8 cellular contexts compared by ENCODE assay signal in the genomic region with DNA sequence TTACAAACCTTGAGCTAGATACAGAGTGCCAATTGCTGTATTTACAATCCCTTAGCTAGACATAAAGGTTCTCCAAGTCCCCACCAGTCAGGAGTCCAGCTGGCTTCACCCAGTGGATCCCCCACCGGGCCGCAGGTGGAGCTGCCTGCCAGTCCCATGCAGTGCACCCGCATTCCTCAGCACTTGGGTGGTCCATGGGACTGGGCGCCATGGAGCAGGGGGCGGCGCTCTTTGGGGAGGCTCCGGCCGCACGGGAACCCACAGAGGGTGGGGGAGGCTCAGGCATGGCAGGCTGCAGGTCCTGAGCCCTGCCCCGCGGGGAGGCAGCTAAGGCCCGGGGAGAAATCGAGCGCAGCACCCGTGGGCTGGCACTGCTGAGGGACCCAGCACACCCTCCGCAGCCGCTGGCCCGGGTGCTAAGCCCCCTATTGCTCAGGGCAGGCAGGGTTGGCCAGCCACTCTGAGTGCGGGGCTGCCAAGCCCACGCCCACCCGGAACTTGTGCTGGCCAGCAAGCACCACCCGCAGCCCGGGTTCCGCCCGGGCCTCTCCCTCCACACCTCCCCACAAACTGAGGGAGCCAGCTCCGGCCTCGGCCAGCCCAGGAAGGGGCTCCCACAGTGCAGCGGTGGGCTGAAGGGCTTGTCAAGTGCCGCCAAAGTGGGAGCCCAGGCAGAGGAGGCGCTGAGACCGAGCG. TPM values are rescaled to one million over a fixed set of nuclear protein-coding genes. Genes with fewer than 3 reads are reported as not detected.
DNase-seq lines count a peak whose midpoint lies in the region; ATAC-seq and TF ChIP-seq lines count a peak whose summit lies in the region.
"Not testable (repeated sequence)": the region's sequence is repeated elsewhere in the genome, so short reads cannot be mapped to it uniquely, and the experiment has no call there.

No MANE protein-coding gene starts in this region.

- peaks cover 0 to 11% (median 5%) of the 10 kb centered on the region in 4 donors for H3K4me1 Mint-ChIP-seq in CD4-positive, CD25-positive, alpha-beta regulatory T cell
- H3K4me1 Mint-ChIP-seq in T-helper 1 cell treated with Interleukin-12 subunit alpha and Interleukin-12 subunit beta and Interleukin-4 antibody, amounts not matched to agents 30 μg/mL and 1 μg/mL, for 36 hours (ENCODE audit: low read depth): peaks cover 11% of the 10 kb centered on the region
- H3K4me1 Mint-ChIP-seq in activated CD8-positive, alpha-beta T cell treated with anti-CD3 and anti-CD28 coated beads, Interleukin-2, amount 10 ng/mL, durations not matched to agents 7 days and 5 days (ENCODE audit: low read depth); effector memory CD8-positive, alpha-beta T cell (ENCODE audit: low read depth in 2 of 2): not testable (repeated sequence)
- H3K4me1 Mint-ChIP-seq in activated naive CD4-positive, alpha-beta T cell treated with anti-CD3 and anti-CD28 coated beads, Interleukin-2, amount 50 U/mL, for 24 hours: peaks cover 14% of the 10 kb centered on the region
- peaks cover 14 to 21% (median 15%) of the 10 kb centered on the region in 3 donors for H3K4me1 Mint-ChIP-seq in naive B cell
- H3K4me1 Mint-ChIP-seq in stimulated activated naive B cell treated with anti-CD40 and anti-IgM and Interleukin-4, amounts not matched to agents 10 μg/mL and 1 μg/mL and 100 μg/mL, for 72 hours: peaks cover 11 to 19% of the 10 kb centered on the region in 2 donors

- not testable (repeated sequence) for H3K27me3 ChIP-seq in CD4-positive, CD25-positive, alpha-beta regulatory T cell (ENCODE audit: control insufficient read depth, insufficient read depth, low read length); Loucy (ENCODE audit: insufficient read depth, low read length, poor library complexity, severe bottlenecking)

- H3K36me3 ChIP-seq in CD4-positive, CD25-positive, alpha-beta regulatory T cell (ENCODE audit: control insufficient read depth, insufficient read depth, low read length); Loucy (ENCODE audit: insufficient read depth, low read length): not testable (repeated sequence)

- CTCF ChIA-PET in activated CD8-positive, alpha-beta T cell treated with anti-CD3 and anti-CD28 coated beads, Interleukin-2, amount 10 ng/mL, durations not matched to agents 7 days and 5 days (lab: Charles Lee): interaction anchor here (1.3 to 1.5 kb wide), 2 partner anchors 46 to 224 kb away, joined by 4 to 5 read pairs; partner anchors contain the start of gene AREG

- peak overlapping the region; percentile 92 to 98 (median 96) for H3K27ac Mint-ChIP-seq in CD4-positive, CD25-positive, alpha-beta regulatory T cell
- H3K27ac Mint-ChIP-seq in T-helper 1 cell treated with Interleukin-12 subunit alpha and Interleukin-12 subunit beta and Interleukin-4 antibody, amounts not matched to agents 30 μg/mL and 1 μg/mL, for 36 hours; activated CD8-positive, alpha-beta T cell treated with anti-CD3 and anti-CD28 coated beads, Interleukin-2, amount 10 ng/mL, durations not matched to agents 7 days and 5 days; activated naive CD4-positive, alpha-beta T cell treated with anti-CD3 and anti-CD28 coated beads, Interleukin-2, amount 50 U/mL, for 24 hours: not testable (repeated sequence)
- peak overlapping the region in 1 of 2 donors; percentile 93 for H3K27ac Mint-ChIP-seq in effector memory CD8-positive, alpha-beta T cell
- H3K27ac Mint-ChIP-seq in naive B cell: peak overlapping the region in 4 of 6 donors; percentile 95 to 97 (median 96)
- H3K27ac Mint-ChIP-seq in stimulated activated naive B cell treated with anti-CD40 and anti-IgM and Interleukin-4, amounts not matched to agents 10 μg/mL and 1 μg/mL and 100 μg/mL, for 72 hours: peak overlapping the region; percentile 95

- H3K36me3 Mint-ChIP-seq in CD4-positive, CD25-positive, alpha-beta regulatory T cell; T-helper 1 cell treated with Interleukin-12 subunit alpha and Interleukin-12 subunit beta and Interleukin-4 antibody, amounts not matched to agents 30 μg/mL and 1 μg/mL, for 36 hours (ENCODE audit: low read depth); activated CD8-positive, alpha-beta T cell treated with anti-CD3 and anti-CD28 coated beads, Interleukin-2, amount 10 ng/mL, durations not matched to agents 7 days and 5 days (ENCODE audit: low read depth); activated naive CD4-positive, alpha-beta T cell treated with anti-CD3 and anti-CD28 coated beads, Interleukin-2, amount 50 U/mL, for 24 hours; effector memory CD8-positive, alpha-beta T cell (ENCODE audit: insufficient read depth); naive B cell; stimulated activated naive B cell treated with anti-CD40 and anti-IgM and Interleukin-4, amounts not matched to agents 10 μg/mL and 1 μg/mL and 100 μg/mL, for 72 hours: not testable (repeated sequence)

- not testable (repeated sequence) for TF ChIP-seq CTCF in Loucy (conservative IDR thresholded peaks at IDR 0.05; ENCODE audit: low read length)

- not testable (repeated sequence) for H3K4me3 ChIP-seq in CD4-positive, CD25-positive, alpha-beta regulatory T cell (ENCODE audit: low read depth, low read length); Loucy (ENCODE audit: low read length, poor library complexity, severe bottlenecking)

- not testable (repeated sequence) for H3K79me2 ChIP-seq in Loucy (ENCODE audit: insufficient read depth, low read length)

- H3K9ac ChIP-seq in Loucy (ENCODE audit: low read depth, low read length, poor library complexity, severe bottlenecking): not testable (repeated sequence)

- H3K9me2 ChIP-seq in Loucy (replicated peaks; ENCODE audit: low read depth, low read length): not testable (repeated sequence)

- H2AFZ ChIP-seq in Loucy (ENCODE audit: low read length): peak overlapping the region; percentile 90

- H3K4me1 ChIP-seq in CD4-positive, CD25-positive, alpha-beta regulatory T cell (ENCODE audit: control insufficient read depth, insufficient read depth, low read length, poor library complexity, severe bottlenecking); Loucy (ENCODE audit: insufficient read depth, low read length, poor library complexity, severe bottlenecking): not testable (repeated sequence)

- H4K20me1 ChIP-seq in Loucy (ENCODE audit: insufficient read depth, low read length, poor library complexity, severe bottlenecking): not testable (repeated sequence)

- H3K9me3 ChIP-seq in CD4-positive, CD25-positive, alpha-beta regulatory T cell (ENCODE audit: control insufficient read depth in 2 of 2, low read length in 2 of 2); Loucy (ENCODE audit: insufficient read depth, low read depth, low read length): not testable (repeated sequence)

- H3K9me3 Mint-ChIP-seq in CD4-positive, CD25-positive, alpha-beta regulatory T cell; T-helper 1 cell treated with Interleukin-12 subunit alpha and Interleukin-12 subunit beta and Interleukin-4 antibody, amounts not matched to agents 30 μg/mL and 1 μg/mL, for 36 hours; activated CD8-positive, alpha-beta T cell treated with anti-CD3 and anti-CD28 coated beads, Interleukin-2, amount 10 ng/mL, durations not matched to agents 7 days and 5 days (ENCODE audit: insufficient read depth); activated naive CD4-positive, alpha-beta T cell treated with anti-CD3 and anti-CD28 coated beads, Interleukin-2, amount 50 U/mL, for 24 hours; effector memory CD8-positive, alpha-beta T cell; naive B cell; stimulated activated naive B cell treated with anti-CD40 and anti-IgM and Interleukin-4, amounts not matched to agents 10 μg/mL and 1 μg/mL and 100 μg/mL, for 72 hours: not testable (repeated sequence)

- peak overlapping the region; percentile 88 to 98 (median 96) for H3K4me3 Mint-ChIP-seq in CD4-positive, CD25-positive, alpha-beta regulatory T cell
- H3K4me3 Mint-ChIP-seq in T-helper 1 cell treated with Interleukin-12 subunit alpha and Interleukin-12 subunit beta and Interleukin-4 antibody, amounts not matched to agents 30 μg/mL and 1 μg/mL, for 36 hours: peak overlapping the region; percentile 96
- H3K4me3 Mint-ChIP-seq in activated CD8-positive, alpha-beta T cell treated with anti-CD3 and anti-CD28 coated beads, Interleukin-2, amount 10 ng/mL, durations not matched to agents 7 days and 5 days: peak overlapping the region; percentile 90
- peak overlapping the region; percentile 98 for H3K4me3 Mint-ChIP-seq in activated naive CD4-positive, alpha-beta T cell treated with anti-CD3 and anti-CD28 coated beads, Interleukin-2, amount 50 U/mL, for 24 hours
- peak overlapping the region; percentile 90 to 93 for H3K4me3 Mint-ChIP-seq in effector memory CD8-positive, alpha-beta T cell
- peak overlapping the region in 7 of 8 donors; percentile 96 to 99 (median 98) for H3K4me3 Mint-ChIP-seq in naive B cell
- peak overlapping the region; percentile 97 to 99 for H3K4me3 Mint-ChIP-seq in stimulated activated naive B cell treated with anti-CD40 and anti-IgM and Interleukin-4, amounts not matched to agents 10 μg/mL and 1 μg/mL and 100 μg/mL, for 72 hours

- not testable (repeated sequence) for DNase-seq in CD4-positive, CD25-positive, alpha-beta regulatory T cell; activated CD8-positive, alpha-beta T cell treated with anti-CD3 and anti-CD28 coated beads, Interleukin-2, amount 10 ng/mL, durations not matched to agents 7 days and 5 days; effector memory CD8-positive, alpha-beta T cell; naive B cell; stimulated activated naive B cell treated with anti-CD40 and anti-IgM and Interleukin-4, amounts not matched to agents 10 μg/mL and 1 μg/mL and 100 μg/mL, for 72 hours

- not testable (repeated sequence) for H3K27me3 Mint-ChIP-seq in CD4-positive, CD25-positive, alpha-beta regulatory T cell; T-helper 1 cell treated with Interleukin-12 subunit alpha and Interleukin-12 subunit beta and Interleukin-4 antibody, amounts not matched to agents 30 μg/mL and 1 μg/mL, for 36 hours (ENCODE audit: low read depth); activated CD8-positive, alpha-beta T cell treated with anti-CD3 and anti-CD28 coated beads, Interleukin-2, amount 10 ng/mL, durations not matched to agents 7 days and 5 days (ENCODE audit: low read depth); activated naive CD4-positive, alpha-beta T cell treated with anti-CD3 and anti-CD28 coated beads, Interleukin-2, amount 50 U/mL, for 24 hours; effector memory CD8-positive, alpha-beta T cell; naive B cell; stimulated activated naive B cell treated with anti-CD40 and anti-IgM and Interleukin-4, amounts not matched to agents 10 μg/mL and 1 μg/mL and 100 μg/mL, for 72 hours

- not testable (repeated sequence) for H3K27ac ChIP-seq in CD4-positive, CD25-positive, alpha-beta regulatory T cell (ENCODE audit: insufficient read depth, low read length, poor library complexity, severe bottlenecking)

- POLR2A ChIA-PET in activated CD8-positive, alpha-beta T cell treated with anti-CD3 and anti-CD28 coated beads, Interleukin-2, amount 10 ng/mL, durations not matched to agents 7 days and 5 days (lab: Charles Lee): interaction anchor here (0.6 to 0.7 kb wide), 3 partner anchors 45 to 48 kb away, joined by 3 read pairs; partner anchors contain the start of gene AREG

- H3K4me2 ChIP-seq in Loucy (ENCODE audit: low read depth, low read length, poor library complexity, severe bottlenecking): not testable (repeated sequence)

- not testable (repeated sequence) for ATAC-seq in CD4-positive, CD25-positive, alpha-beta regulatory T cell (ENCODE audit: low read depth in 2 of 2); activated CD8-positive, alpha-beta T cell treated with anti-CD3 and anti-CD28 coated beads, Interleukin-2, amount 10 ng/mL, durations not matched to agents 7 days and 5 days; effector memory CD8-positive, alpha-beta T cell (replicated peaks); naive B cell (ENCODE audit: low read depth in 2 of 2); stimulated activated naive B cell treated with anti-CD40 and anti-IgM and Interleukin-4, amounts not matched to agents 10 μg/mL and 1 μg/mL and 100 μg/mL, for 72 hours (replicated peaks)

- H3F3A ChIP-seq in Loucy (ENCODE audit: low read depth): not testable (repeated sequence)

RNA-seq across cellular contexts. Expression of gene EREG, which starts 34.1 kb away (rescaled TPM):
- 1.0 TPM for total RNA-seq in CD4-positive, CD25-positive, alpha-beta regulatory T cell
- not detected for polyA plus RNA-seq in CD4-positive, CD25-positive, alpha-beta regulatory T cell
- not detected for total RNA-seq in activated CD8-positive, alpha-beta T cell treated with anti-CD3 and anti-CD28 coated beads, Interleukin-2, amount 10 ng/mL, durations not matched to agents 7 days and 5 days
- under 1 TPM in 2 of 6 donors, not detected in 4; 0.19 to 0.32 TPM for polyA plus RNA-seq in naive B cell (ENCODE audit: low read depth in 6 of 6)

RNA-seq across cellular contexts. Expression of gene AREG, which starts 45.9 kb away (rescaled TPM):
- 9.3 TPM for total RNA-seq in CD4-positive, CD25-positive, alpha-beta regulatory T cell
- polyA plus RNA-seq in CD4-positive, CD25-positive, alpha-beta regulatory T cell: 1 to 10 TPM in 3 of 4 donors, under 1 TPM in 1; 0.43 to 2.5 (median 1.7) TPM
- total RNA-seq in activated CD8-positive, alpha-beta T cell treated with anti-CD3 and anti-CD28 coated beads, Interleukin-2, amount 10 ng/mL, durations not matched to agents 7 days and 5 days: not detected
- polyA plus RNA-seq in naive B cell (ENCODE audit: low read depth in 6 of 6): 10 to 100 TPM; 18.6 to 58.1 (median 22.5) TPM
